In the genomic region with DNA sequence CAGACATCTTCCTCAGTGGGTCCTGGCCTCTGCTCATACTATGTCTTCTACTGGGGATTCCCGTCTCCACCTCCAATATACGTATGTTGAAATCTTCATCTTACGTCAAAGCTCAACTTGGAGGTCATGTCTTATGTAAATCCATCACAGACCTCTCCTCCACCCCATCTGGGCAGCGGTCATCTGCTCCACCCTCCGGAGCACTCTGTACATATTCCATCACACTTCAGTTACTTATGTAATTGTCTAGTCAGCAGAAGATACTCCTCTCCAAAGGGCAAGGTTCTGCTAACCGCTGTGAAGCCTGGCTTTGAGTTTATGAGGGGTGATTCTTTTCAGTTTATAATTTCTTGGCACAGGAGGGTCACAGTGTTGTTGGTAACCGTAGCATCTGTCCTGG, we compare ENCODE assay signal across 1 cellular context.
TF ChIP-seq lines count a peak whose summit lies in the region.

No MANE protein-coding gene starts in this region.

TF ChIP-seq in H1, 55 proteins besides CTCF, POLR2A, EP300 and RAD21:
- no peak for TF ChIP-seq TAF1 (IDR thresholded peaks at IDR 0.05; ENCODE audit: low read depth, low read length)
- TF ChIP-seq POLR2AphosphoS5 (IDR thresholded peaks at IDR 0.05; ENCODE audit: low read depth, low read length), result no peak
- no peak for TF ChIP-seq TAF7 (optimal IDR thresholded peaks at IDR 0.05; ENCODE audit: borderline replicate concordance, low read depth, low read length)
- no peak for TF ChIP-seq KDM4A (IDR thresholded peaks at IDR 0.05; ENCODE audit: low read depth, low read length, severe bottlenecking)
- no peak for TF ChIP-seq PHF8 (conservative IDR thresholded peaks at IDR 0.05; ENCODE audit: low read depth, low read length)
- no peak for TF ChIP-seq JUN (IDR thresholded peaks at IDR 0.05; ENCODE audit: low read depth, low read length)
- TF ChIP-seq CHD2 (IDR thresholded peaks at IDR 0.05; ENCODE audit: low read length), result no peak
- TF ChIP-seq, protein P1, sequence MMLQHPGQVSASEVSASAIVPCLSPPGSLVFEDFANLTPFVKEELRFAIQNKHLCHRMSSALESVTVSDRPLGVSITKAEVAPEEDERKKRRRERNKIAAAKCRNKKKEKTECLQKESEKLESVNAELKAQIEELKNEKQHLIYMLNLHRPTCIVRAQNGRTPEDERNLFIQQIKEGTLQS (IDR thresholded peaks at IDR 0.05; ENCODE audit: insufficient read depth, low read depth, low read length), result no peak
- TF ChIP-seq TBP (IDR thresholded peaks at IDR 0.05; ENCODE audit: low read depth, low read length), result no peak
- no peak for TF ChIP-seq SP2 (IDR thresholded peaks at IDR 0.05; ENCODE audit: low read length)
- no peak for TF ChIP-seq BCL11A (IDR thresholded peaks at IDR 0.05; ENCODE audit: low read depth in 2 of 2, low read length in 2 of 2)
- TF ChIP-seq TCF12 (IDR thresholded peaks at IDR 0.05; ENCODE audit: low read depth, low read length), result no peak
